In the genomic region with DNA sequence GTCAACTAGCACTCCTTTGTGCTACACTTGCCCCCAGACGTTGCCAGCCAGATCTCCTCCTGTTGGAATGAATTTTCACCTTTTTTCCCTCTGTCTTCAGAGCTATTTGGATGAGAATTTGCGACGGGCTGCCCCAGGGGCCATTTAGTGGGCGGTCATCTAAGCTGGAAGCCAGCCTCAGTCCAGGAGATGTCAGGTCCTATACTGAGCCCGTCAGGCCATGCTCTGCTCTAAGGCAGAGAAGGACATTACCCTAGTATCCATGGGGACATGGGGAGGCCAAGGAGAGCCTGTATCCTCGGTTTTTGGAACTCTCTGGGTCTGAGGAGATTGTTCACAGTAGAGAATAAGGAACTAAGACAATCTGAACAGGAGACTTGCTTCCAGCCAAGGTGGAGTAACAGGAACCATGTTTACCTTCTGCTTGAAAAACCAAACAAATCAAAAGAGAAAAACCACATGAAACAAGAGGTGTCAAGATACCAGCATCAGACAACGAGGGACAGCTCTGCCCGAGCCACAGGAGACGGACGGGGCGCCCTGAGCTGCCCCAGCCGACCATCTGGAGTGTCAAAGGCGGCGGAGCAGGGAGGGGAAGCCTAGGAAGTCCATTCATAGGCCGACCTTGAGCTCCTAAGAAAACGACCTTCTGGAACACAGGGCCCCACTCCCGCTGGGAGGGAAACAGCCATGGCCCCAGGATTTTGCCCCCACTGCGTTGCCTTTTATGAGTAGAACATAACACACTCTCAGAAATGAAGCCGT, we compare ENCODE assay signal across 25 cellular contexts.
"Had no signal": no experiment of that assay in that cellular context is flagged by ENCODE, and none has a peak within 500 bp of the region (broad histone marks: within the 10 kb centered on the region; RNA-seq: fewer than 3 reads in every experiment).

No MANE protein-coding gene starts in this region.

- H3K4me3 Mint-ChIP-seq: activated naive CD8-positive, alpha-beta T cell treated with anti-CD3 and anti-CD28 coated beads, Interleukin-2, amount 10 ng/mL, durations not matched to agents 7 days and 5 days; activated T-cell treated with anti-CD3 and anti-CD28 coated beads, Interleukin-2, amount 50 U/mL, for 4 hours; effector memory CD8-positive, alpha-beta T cell; immature natural killer cell; natural killer cell treated with Interleukin-12 subunit alpha and Interleukin-12 subunit beta and Interleukin-15 and Interleukin-18, amount 100 ng/mL, for 72 hours; type B pancreatic cell had no signal

- H3K4me1 Mint-ChIP-seq: immature natural killer cell had no signal

- H3K27ac Mint-ChIP-seq: activated naive CD8-positive, alpha-beta T cell treated with anti-CD3 and anti-CD28 coated beads, Interleukin-2, amount 10 ng/mL, durations not matched to agents 7 days and 5 days; activated T-helper 2 cell treated with anti-CD3 and anti-CD28 coated beads, Interferon-gamma antibody, Interleukin-2, Interleukin-4, amounts not matched to agents 10 μg/mL and 5 μg/mL and 100 μg/mL, durations not matched to agents 14 hours and 24 hours and 36 hours; effector memory CD8-positive, alpha-beta T cell; immature natural killer cell; natural killer cell treated with Interleukin-12 subunit alpha and Interleukin-12 subunit beta and Interleukin-15 and Interleukin-18, amount 100 ng/mL, for 72 hours; type B pancreatic cell had no signal

- DNase-seq: activated CD4-positive, alpha-beta T cell treated with anti-CD3 and anti-CD28 coated beads for 4 hours; activated CD4-positive, alpha-beta T cell treated with anti-CD3 and anti-CD28 coated beads, Interleukin-2, amount 50 U/mL, for 48 hours; activated CD4-positive, CD25-positive, alpha-beta regulatory T cell; activated CD8-positive, alpha-beta memory T cell treated with anti-CD3 and anti-CD28 coated beads, Interleukin-2, amount 50 U/mL, for 48 hours; activated naive CD4-positive, alpha-beta T cell treated with Interleukin-2 at 50 U/mL for 16 hours; activated naive CD8-positive, alpha-beta T cell treated with anti-CD3 and anti-CD28 coated beads, Interleukin-2, amount 10 ng/mL, durations not matched to agents 7 days and 5 days; activated T-cell treated with anti-CD3 and anti-CD28 coated beads, Interleukin-2, amount 50 U/mL, for 4 hours; effector memory CD8-positive, alpha-beta T cell; glutamatergic neuron; immature natural killer cell; kidney glomerular epithelial cell; left ventricle myocardium inferior; occipital lobe; stimulated activated CD4-positive, alpha-beta T cell treated with anti-CD3 and anti-CD28 coated beads, Interleukin-4, amount 100 ng/mL, for 1 hour; T-helper 1 cell; T1000; testis had no signal

- H3K4me2 ChIP-seq: hepatocyte had no signal

- H3K27ac ChIP-seq: cardiac muscle cell, hepatocyte, left ventricle myocardium inferior, testis, vagina had no signal

- ATAC-seq: activated T-cell treated with anti-CD3 and anti-CD28 coated beads, Interleukin-2, amount 50 U/mL, for 4 hours; effector memory CD8-positive, alpha-beta T cell; natural killer cell treated with Interleukin-12 subunit alpha and Interleukin-12 subunit beta and Interleukin-15 and Interleukin-18, amount 100 ng/mL, for 72 hours had no signal

- FAIRE-seq: frontal cortex had no signal

- H3K79me2 ChIP-seq: hepatocyte had no signal

- H3K4me1 ChIP-seq: testis had no signal

- H3K9me3 Mint-ChIP-seq: activated naive CD8-positive, alpha-beta T cell treated with anti-CD3 and anti-CD28 coated beads, Interleukin-2, amount 10 ng/mL, durations not matched to agents 7 days and 5 days; activated T-cell treated with anti-CD3 and anti-CD28 coated beads, Interleukin-2, amount 50 U/mL, for 4 hours; activated T-helper 2 cell treated with anti-CD3 and anti-CD28 coated beads, Interferon-gamma antibody, Interleukin-2, Interleukin-4, amounts not matched to agents 10 μg/mL and 5 μg/mL and 100 μg/mL, durations not matched to agents 14 hours and 24 hours and 36 hours; effector memory CD8-positive, alpha-beta T cell; immature natural killer cell; natural killer cell treated with Interleukin-12 subunit alpha and Interleukin-12 subunit beta and Interleukin-15 and Interleukin-18, amount 100 ng/mL, for 72 hours; type B pancreatic cell had no signal

- H3K36me3 ChIP-seq: cardiac muscle cell, esophagus muscularis mucosa, left ventricle myocardium inferior, vagina had no signal

- H3K36me3 Mint-ChIP-seq: activated naive CD8-positive, alpha-beta T cell treated with anti-CD3 and anti-CD28 coated beads, Interleukin-2, amount 10 ng/mL, durations not matched to agents 7 days and 5 days; immature natural killer cell; natural killer cell treated with Interleukin-12 subunit alpha and Interleukin-12 subunit beta and Interleukin-15 and Interleukin-18, amount 100 ng/mL, for 72 hours; type B pancreatic cell had no signal

- H3K27me3 ChIP-seq: cardiac muscle cell, esophagus muscularis mucosa, hepatocyte, testis, vagina had no signal

- H3K9me3 ChIP-seq: esophagus muscularis mucosa, left ventricle myocardium inferior, testis, vagina had no signal

- H2AFZ ChIP-seq: hepatocyte had no signal

- H3K4me3 ChIP-seq: cardiac muscle cell, esophagus muscularis mucosa, hepatocyte, left ventricle myocardium inferior, testis, vagina had no signal
